ENCODE assay signal across 8 cellular contexts in the genomic region with DNA sequence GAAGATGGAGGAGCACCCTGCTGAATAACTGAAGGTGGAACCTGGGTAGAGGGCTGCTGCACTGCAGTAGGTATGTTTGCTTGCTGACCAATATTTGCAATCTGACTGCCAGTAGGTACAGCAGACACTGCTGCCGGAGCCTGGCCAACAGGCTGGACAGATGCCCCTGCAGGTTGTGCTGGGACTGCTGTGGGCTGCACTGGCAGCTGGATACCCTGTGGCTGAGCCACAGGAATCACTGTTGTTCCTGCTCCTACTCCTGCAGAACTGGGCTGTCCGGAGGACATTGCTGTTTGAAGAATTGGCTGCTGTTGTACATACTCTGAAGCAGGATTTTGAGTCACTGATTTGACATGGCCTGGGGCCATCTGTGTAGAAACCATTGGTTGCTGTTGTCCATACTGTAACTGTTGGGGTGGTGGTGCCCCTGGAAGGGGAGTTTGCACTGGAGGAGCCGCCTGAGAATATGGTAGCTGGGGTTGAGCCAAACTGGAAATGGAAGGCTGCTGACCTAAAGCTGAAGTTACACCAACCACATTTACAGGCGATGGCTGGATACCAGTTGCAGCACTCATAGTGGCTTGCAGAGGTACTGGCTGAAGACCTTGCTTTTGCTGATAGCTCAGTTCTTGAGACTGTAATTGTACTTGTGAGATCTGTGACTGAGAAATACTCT. TPM values are rescaled to one million over a fixed set of nuclear protein-coding genes. Genes with fewer than 3 reads are reported as not detected.
DNase-seq lines count a peak whose midpoint lies in the region; ATAC-seq and TF ChIP-seq lines count a peak whose summit lies in the region.

No MANE protein-coding gene starts in this region.

- no peak for TF ChIP-seq POLR2A in testis (IDR thresholded peaks at IDR 0.05)

- H3K27ac ChIP-seq in RWPE2 (ENCODE audit: poor library complexity, severe bottlenecking) (no peak overlapping the region), testis (no peak overlapping the region)

- H3K4me3 ChIP-seq in AG04449 (ENCODE audit: low read depth, low read length) (peak overlapping the region; percentile 83), RWPE2 (ENCODE audit: severe bottlenecking) (no peak overlapping the region), testis (no peak overlapping the region)

- WGBS in testis, 2 donors, result 74 to 82% methylated on average over 4 of the region's 4 CpGs

- CTCF ChIA-PET in AG04449 (lab: Yijun Ruan, JAX) (interaction anchor here (0.7 to 3.3 kb wide), 11 partner anchors 8 to 398 kb away, joined by 3 to 11 read pairs (median 3); no protein-coding TSS in a partner anchor), GM10248 (lab: Yijun Ruan, JAX) (interaction anchor here (1.0 to 1.2 kb wide), 2 partner anchors 10 to 20 kb away, joined by 3 read pairs; no protein-coding TSS in a partner anchor)

- POLR2A ChIA-PET in AG04449 (lab: Yijun Ruan, JAX) (interaction anchor here (1.1 kb wide), 1 partner anchor 141 kb away, joined by 3 read pairs; no protein-coding TSS in a partner anchor), GM10248 (lab: Yijun Ruan, JAX) (no interaction called here)

- DNase-seq in AG04449 (ENCODE audit: low read depth, low spot score), result no peak
- peak; percentile 25 for DNase-seq in GM10248 (ENCODE audit: extremely low spot score)
- DNase-seq in RWPE2 (ENCODE audit: low spot score), result no peak
- DNase-seq in globus pallidus (ENCODE audit: low spot score), result peak; percentile 30
- DNase-seq in testis, result no peak
- no peak for DNase-seq in activated CD4-positive, CD25-positive, alpha-beta regulatory T cell treated with anti-CD3 and anti-CD28 coated beads, Interleukin-2, amount 50 U/mL, for 72 hours
- no peak for DNase-seq in SHP77 (lab: John Stamatoyannopoulos, UW)
- DNase-seq in activated CD4-positive, CD25-positive, alpha-beta regulatory T cell (lab: John Stamatoyannopoulos, UW), result no peak

- H3K4me1 ChIP-seq in RWPE2 (ENCODE audit: insufficient read depth, poor library complexity, severe bottlenecking) (peaks cover 30% of the 10 kb centered on the region), testis (peaks cover 15% of the 10 kb centered on the region)

- H3K27me3 ChIP-seq in RWPE2 (ENCODE audit: insufficient read depth, poor library complexity, severe bottlenecking) (no peaks in the 10 kb centered on the region), testis (no peaks in the 10 kb centered on the region)

- intact Hi-C loops in testis (cut with DNase I; ENCODE audit: low total_unique reads), result no loop called here

- peaks cover 15% of the 10 kb centered on the region for H3K36me3 ChIP-seq in RWPE2 (ENCODE audit: low read depth)
- H3K36me3 ChIP-seq in testis (ENCODE audit: low read depth, missing control alignments), result no peaks in the 10 kb centered on the region

- ATAC-seq in RWPE2 (ENCODE audit: low read depth), result no peak

- H3K9me3 ChIP-seq in RWPE2 (ENCODE audit: severe bottlenecking) (no peaks in the 10 kb centered on the region), testis (no peaks in the 10 kb centered on the region)

- TF ChIP-seq CTCF in AG04449 (IDR thresholded peaks at IDR 0.05; ENCODE audit: insufficient read depth, low read length, missing control alignments), result peak; percentile 66
- TF ChIP-seq CTCF in GM10248 (IDR thresholded peaks at IDR 0.05; ENCODE audit: control extremely low read depth, extremely low read depth, low read depth, missing control alignments), result peak; percentile 15
- TF ChIP-seq CTCF in RWPE2 (IDR thresholded peaks at IDR 0.05; ENCODE audit: poor library complexity, severe bottlenecking), result peak; percentile 11
- peak in 2 of 3 experiments; percentile 19 to 20 for TF ChIP-seq CTCF in testis (IDR thresholded peaks at IDR 0.05)

RNA-seq across cellular contexts. Expression of gene TSC22D1, which starts 2.2 kb away (rescaled TPM):
- 100 to 1,000 TPM; 189 to 193 TPM for total RNA-seq in testis
- polyA plus RNA-seq in testis (ENCODE audit: insufficient read depth, low read depth, low replicate concordance), result 227 TPM

Comparison
In these comparisons a context has a peak if more than half of its experiments do, and no peak if none do; other contexts are left out.
1. DNase-seq: peak in GM10248 (single experiment) and globus pallidus (single experiment); none in AG04449 (single experiment), RWPE2 (single experiment), testis (single experiment), activated CD4-positive, CD25-positive, alpha-beta regulatory T cell treated with anti-CD3 and anti-CD28 coated beads, Interleukin-2, amount 50 U/mL, for 72 hours (single experiment), SHP77 (0 of 2) and activated CD4-positive, CD25-positive, alpha-beta regulatory T cell (0 of 4).
2. CTCF ChIP-seq: peak in every context shown above with its lines; median percentile 66 in AG04449; 20 in testis; 15 in GM10248; 11 in RWPE2.